Comparison of ENCODE assay signal across 13 cellular contexts in genomic region chr2:64905338-64906024, GRCh38.
DNase-seq lines count a peak whose midpoint lies in the region; ATAC-seq and TF ChIP-seq lines count a peak whose summit lies in the region.
"Had no signal": no experiment of that assay in that cellular context is flagged by ENCODE, and none has a peak within 500 bp of the region (broad histone marks: within the 10 kb centered on the region; RNA-seq: fewer than 3 reads in every experiment).

No MANE protein-coding gene starts in this region.

- DNase-seq in MV-4-11 (lab: John Stamatoyannopoulos, UW): peak; percentile 21
- DNase-seq in fibroblast of the aortic adventitia (ENCODE audit: low read depth): peak; percentile 2
- no peak for DNase-seq in NCI-H446 treated with DMSO at 0.1 percent for 48 hours (lab: John Stamatoyannopoulos, UW)
- no peak for DNase-seq in activated naive CD4-positive, alpha-beta T cell (lab: John Stamatoyannopoulos, UW)
- no peak for DNase-seq in PC-3
- DNase-seq in GM20000 (ENCODE audit: low spot score): no peak
- DNase-seq: activated CD4-positive, alpha-beta memory T cell treated with anti-CD3 and anti-CD28 coated beads for 36 hours; activated effector memory CD4-positive, alpha-beta T cell treated with anti-CD3 and anti-CD28 coated beads, Interleukin-2, amount 50 U/mL, for 16 hours; CD4-positive, CD25-positive, alpha-beta regulatory T cell; sigmoid colon had no signal

- no peaks in the 10 kb centered on the region for H3K9me3 Mint-ChIP-seq in stimulated activated memory B cell treated with anti-CD40 and anti-IgM and Interleukin-4, amounts not matched to agents 10 μg/mL and 1 μg/mL and 100 μg/mL, for 72 hours
- H3K9me3 Mint-ChIP-seq: activated CD4-positive, alpha-beta memory T cell treated with anti-CD3 and anti-CD28 coated beads for 36 hours had no signal

- H3K4me1 Mint-ChIP-seq in stimulated activated memory B cell treated with anti-CD40 and anti-IgM and Interleukin-4, amounts not matched to agents 10 μg/mL and 1 μg/mL and 100 μg/mL, for 72 hours: peaks cover 32% of the 10 kb centered on the region

- no peak overlapping the region for H2AFZ ChIP-seq in PC-3 (ENCODE audit: low read length)

- POLR2A ChIA-PET in PC-3 (lab: Charles Lee; ENCODE audit: unreplicated experiment): no interaction called here

- peak overlapping the region; percentile 23 for H3K27ac Mint-ChIP-seq in stimulated activated memory B cell treated with anti-CD40 and anti-IgM and Interleukin-4, amounts not matched to agents 10 μg/mL and 1 μg/mL and 100 μg/mL, for 72 hours
- H3K27ac Mint-ChIP-seq: activated CD4-positive, alpha-beta memory T cell treated with anti-CD3 and anti-CD28 coated beads for 36 hours; CD4-positive, CD25-positive, alpha-beta regulatory T cell had no signal

- H3K27ac ChIP-seq in PC-3 (ENCODE audit: low read length): no peak overlapping the region
- H3K27ac ChIP-seq: gastroesophageal sphincter, sigmoid colon had no signal

- TF ChIP-seq CTCF in fibroblast of the aortic adventitia (IDR thresholded peaks at IDR 0.05; ENCODE audit: insufficient read depth, low read length) (no peak), PC-3 (conservative IDR thresholded peaks at IDR 0.05; ENCODE audit: low read depth, low read length) (no peak), GM20000 (IDR thresholded peaks at IDR 0.05; ENCODE audit: extremely low read depth, missing control alignments) (no peak)

- peak overlapping the region; percentile 6 for H3K4me3 Mint-ChIP-seq in stimulated activated memory B cell treated with anti-CD40 and anti-IgM and Interleukin-4, amounts not matched to agents 10 μg/mL and 1 μg/mL and 100 μg/mL, for 72 hours
- H3K4me3 Mint-ChIP-seq: activated CD4-positive, alpha-beta memory T cell treated with anti-CD3 and anti-CD28 coated beads for 36 hours; CD4-positive, CD25-positive, alpha-beta regulatory T cell had no signal

- H3K4me3 ChIP-seq in fibroblast of the aortic adventitia (ENCODE audit: low read depth, low read length) (no peak overlapping the region), PC-3 (ENCODE audit: low read length) (no peak overlapping the region)
- H3K4me3 ChIP-seq: gastroesophageal sphincter, sigmoid colon had no signal

- no peaks in the 10 kb centered on the region for H3K79me2 ChIP-seq in PC-3 (ENCODE audit: low read length)

- peaks cover 42% of the 10 kb centered on the region for H3K36me3 Mint-ChIP-seq in stimulated activated memory B cell treated with anti-CD40 and anti-IgM and Interleukin-4, amounts not matched to agents 10 μg/mL and 1 μg/mL and 100 μg/mL, for 72 hours
- H3K36me3 Mint-ChIP-seq: activated CD4-positive, alpha-beta memory T cell treated with anti-CD3 and anti-CD28 coated beads for 36 hours; CD4-positive, CD25-positive, alpha-beta regulatory T cell had no signal

- intact Hi-C loops in PC-3 (cut with micrococcal nuclease): no loop called here

- no TSS peak for BruUV-seq in PC-3 (replicated peaks; lab: Mats Ljungman, UMichigan)

- no peaks in the 10 kb centered on the region for H3K4me1 ChIP-seq in PC-3 (ENCODE audit: insufficient read depth, low read length)

- H3K9me3 ChIP-seq in PC-3 (ENCODE audit: low read length): no peaks in the 10 kb centered on the region
- H3K9me3 ChIP-seq: gastroesophageal sphincter, sigmoid colon had no signal

- H3F3A ChIP-seq in PC-3 (ENCODE audit: low read length, unreplicated experiment): no peaks in the 10 kb centered on the region

- no peaks in the 10 kb centered on the region for H4K20me1 ChIP-seq in PC-3 (ENCODE audit: low read length)

- CTCF ChIA-PET in PC-3 (lab: Charles Lee): no interaction called here

- H3K27me3 Mint-ChIP-seq in stimulated activated memory B cell treated with anti-CD40 and anti-IgM and Interleukin-4, amounts not matched to agents 10 μg/mL and 1 μg/mL and 100 μg/mL, for 72 hours: no peaks in the 10 kb centered on the region

- no peaks in the 10 kb centered on the region for H3K9me2 ChIP-seq in PC-3 (replicated peaks; ENCODE audit: low read length)

- ATAC-seq in GM18868 (IDR thresholded peaks at IDR 0.05; ENCODE audit: unreplicated experiment) (peak; percentile 32), PC-3 (no peak)
- peak; percentile 39 for ATAC-seq in stimulated activated memory B cell treated with anti-CD40 and anti-IgM and Interleukin-4, amounts not matched to agents 10 μg/mL and 1 μg/mL and 100 μg/mL, for 72 hours
- ATAC-seq: gastroesophageal sphincter had no signal

- no peaks in the 10 kb centered on the region for H3K27me3 ChIP-seq in PC-3 (ENCODE audit: low read length)
- H3K27me3 ChIP-seq: gastroesophageal sphincter, sigmoid colon had no signal

- no peaks in the 10 kb centered on the region for H3K36me3 ChIP-seq in PC-3 (ENCODE audit: low read depth, low read length)
- H3K36me3 ChIP-seq: gastroesophageal sphincter, sigmoid colon had no signal

- H3K9ac ChIP-seq in PC-3 (ENCODE audit: low read length): no peak overlapping the region

- H3K4me2 ChIP-seq in PC-3 (ENCODE audit: low read length): no peak overlapping the region

Comparison
In these comparisons a context has a peak if more than half of its experiments do, and no peak if none do; other contexts are left out.
1. DNase-seq: peak in MV-4-11 (single experiment) and fibroblast of the aortic adventitia (single experiment); none in NCI-H446 treated with DMSO at 0.1 percent for 48 hours (single experiment), activated naive CD4-positive, alpha-beta T cell (0 of 4), PC-3 (single experiment) and GM20000 (single experiment).